ENCODE assay signal across 14 cellular contexts in genomic region chr16:88387941-88388627, GRCh38.
DNase-seq lines count a peak whose midpoint lies in the region; ATAC-seq and TF ChIP-seq lines count a peak whose summit lies in the region.
"Had no signal": no experiment of that assay in that cellular context is flagged by ENCODE, and none has a peak within 500 bp of the region (broad histone marks: within the 10 kb centered on the region; RNA-seq: fewer than 3 reads in every experiment).

No MANE protein-coding gene starts in this region.

- ATAC-seq in stimulated activated naive CD8-positive, alpha-beta T cell treated with anti-CD3 and anti-CD28 coated beads, Interleukin-15, Interleukin-2, amounts not matched to agents 100 U/mL and 50 U/mL, for 24 hours = no peak
- no peak for ATAC-seq in HG03442 (IDR thresholded peaks at IDR 0.05; ENCODE audit: unreplicated experiment)
- ATAC-seq: CD8-positive, alpha-beta T cell; WTC11 had no signal

- intact Hi-C loops in posterior cingulate gyrus (cut with DNase I) = no loop called here

- DNase-seq in amygdala (lab: John Stamatoyannopoulos, UW) (peak in 43 of 56 donors; percentile 18 to 80 (median 50)), hypothalamus (lab: John Stamatoyannopoulos, UW) (peak in 38 of 51 donors; percentile 19 to 84 (median 50)), posterior cingulate gyrus (peak in 8 of 10 donors; percentile 45 to 90 (median 64)), NCI-H1105 treated with DMSO at 0.1 percent for 48 hours (lab: John Stamatoyannopoulos, UW) (no peak)
- no peak for DNase-seq in stimulated activated naive CD8-positive, alpha-beta T cell treated with anti-CD3 and anti-CD28 coated beads, Interleukin-15, Interleukin-2, amounts not matched to agents 100 U/mL and 50 U/mL, for 24 hours
- no peak for DNase-seq in stimulated activated CD4-positive, alpha-beta T cell treated with anti-CD3 and anti-CD28 coated beads, Interleukin-2, amount 100 ng/mL, for 48 hours
- DNase-seq: activated naive CD8-positive, alpha-beta T cell treated with anti-CD3 and anti-CD28 coated beads for 36 hours; CD8-positive, alpha-beta T cell; KG1; NK-92 treated with Interleukin-12 subunit alpha and Interleukin-12 subunit beta, amount 100 ng/mL, for 24 hours; stimulated activated naive CD4-positive, alpha-beta T cell had no signal

- TF ChIP-seq CTCF in C4-2B (conservative IDR thresholded peaks at IDR 0.05) = no peak; the same call in 1 of the 2 replicates

- peak overlapping the region; percentile 63 for H3K27ac ChIP-seq in C4-2B

Comparison
In these comparisons a context has a peak if more than half of its experiments do, and no peak if none do; other contexts are left out.
1. DNase-seq: peak in amygdala (43 of 56), hypothalamus (38 of 51) and posterior cingulate gyrus (8 of 10); none in stimulated activated naive CD8-positive, alpha-beta T cell treated with anti-CD3 and anti-CD28 coated beads, Interleukin-15, Interleukin-2, amounts not matched to agents 100 U/mL and 50 U/mL, for 24 hours (single experiment), stimulated activated CD4-positive, alpha-beta T cell treated with anti-CD3 and anti-CD28 coated beads, Interleukin-2, amount 100 ng/mL, for 48 hours (0 of 2) and NCI-H1105 treated with DMSO at 0.1 percent for 48 hours (single experiment).